Comparison of ENCODE assay signal across 8 cellular contexts in genomic region chr6:32952817-32953739, GRCh38. TPM values are rescaled to one million over a fixed set of nuclear protein-coding genes. Genes with fewer than 3 reads are reported as not detected.
A peak's percentile ranks its signal among the peaks of the same experiment; 100 is the strongest.
DNase-seq lines count a peak whose midpoint lies in the region; ATAC-seq and TF ChIP-seq lines count a peak whose summit lies in the region.

Gene HLA-DMA, minus strand, starts transcription at chr6:32953097. Its CDS starts 61 bp downstream, at chr6:32953036.

- no peak within 1 kb of the TSS for H3K4me3 ChIP-seq in kidney epithelial cell (ENCODE audit: low read depth, low read length)

- in situ Hi-C loops in GM13976 (cut with MboI; ENCODE audit: low sequenced_read_pairs, unreplicated experiment), result no loop called here

- POLR2A ChIA-PET in activated B cell treated with CpG ODN at 0.5 μM for 24 hours (lab: Charles Lee), result interaction anchor here (0.6 to 15.6 kb wide), 25 partner anchors 10 to 336 kb away, joined by 3 to 1101 read pairs (median 6); partner anchors contain the start of genes BRD2, HLA-DMB, HLA-DPB1 and PFDN6

- peaks cover 2% of the 10 kb centered on the region for H3K27me3 ChIP-seq in kidney epithelial cell (ENCODE audit: control insufficient read depth, insufficient read depth, low read length)

- intact Hi-C loops in activated B cell treated with CpG ODN at 0.5 μM for 24 hours (cut with micrococcal nuclease), result loop anchor here (1.0 to 2.0 kb wide), 7 partner anchors 8 to 68 kb away; no protein-coding TSS in a partner anchor

- CTCF ChIA-PET in activated B cell treated with CpG ODN at 0.5 μM for 24 hours (lab: Charles Lee), result interaction anchor here (0.7 to 6.9 kb wide), 27 partner anchors 10 to 196 kb away, joined by 3 to 99 read pairs (median 5); partner anchors contain the start of genes BRD2, HLA-DMB, TAP1 and TAP2

- peak; percentile 87 for DNase-seq in A172 (ENCODE audit: low spot score)
- DNase-seq in GM13976 (ENCODE audit: low spot score), result peak; percentile 76
- peak; percentile 16 for DNase-seq in NCI-H1694 (lab: John Stamatoyannopoulos, UW)
- DNase-seq in activated B cell treated with CpG ODN at 0.5 μM for 24 hours, result peak; percentile 65
- peak; percentile 37 to 42 for DNase-seq in cerebellar nuclear complex (lab: John Stamatoyannopoulos, UW)
- peak; percentile 81 for DNase-seq in kidney epithelial cell (ENCODE audit: low read depth)
- peak; percentile 77 for DNase-seq in stimulated activated CD4-positive, alpha-beta T cell treated with anti-CD3 and anti-CD28 coated beads, Interleukin-15, amount 100 ng/mL, for 24 hours

- peak within 1 kb of the TSS; percentile 97 for H3K27ac Mint-ChIP-seq in activated B cell treated with CpG ODN at 0.5 μM for 24 hours

- no peaks in the 10 kb centered on the region for H3K9me3 Mint-ChIP-seq in activated B cell treated with CpG ODN at 0.5 μM for 24 hours

- ATAC-seq in HG02763 (IDR thresholded peaks at IDR 0.05; ENCODE audit: unreplicated experiment) (peak; percentile 85), activated B cell treated with CpG ODN at 0.5 μM for 24 hours (ENCODE audit: low read depth) (peak; percentile 91)

- no peaks in the 10 kb centered on the region for H3K36me3 ChIP-seq in kidney epithelial cell (ENCODE audit: control insufficient read depth, insufficient read depth, low read length)

- H3K27me3 Mint-ChIP-seq in activated B cell treated with CpG ODN at 0.5 μM for 24 hours, result no peaks in the 10 kb centered on the region

- H3K4me1 Mint-ChIP-seq in activated B cell treated with CpG ODN at 0.5 μM for 24 hours, result peaks cover 85% of the 10 kb centered on the region

- TF ChIP-seq CTCF in GM13976 (IDR thresholded peaks at IDR 0.05; ENCODE audit: borderline replicate concordance, control extremely low read depth, extremely low read depth, insufficient read depth, missing control alignments) (peak; percentile 51), activated B cell treated with CpG ODN at 0.5 μM for 24 hours (IDR thresholded peaks at IDR 0.05) (no peak), kidney epithelial cell (IDR thresholded peaks at IDR 0.05; ENCODE audit: insufficient read depth, low read length, poor library complexity, severe bottlenecking) (peak; percentile 84)

- peak within 1 kb of the TSS; percentile 98 for H3K4me3 Mint-ChIP-seq in activated B cell treated with CpG ODN at 0.5 μM for 24 hours

- peaks cover 43% of the 10 kb centered on the region for H3K36me3 Mint-ChIP-seq in activated B cell treated with CpG ODN at 0.5 μM for 24 hours (ENCODE audit: low read depth)

RNA-seq across cellular contexts. Expression of gene HLA-DMA, which starts in this region (rescaled TPM):
- 0.78 and 1.2 TPM in 2 replicates for total RNA-seq in A172 (2014; rRNA removed; shearing (Covaris generic))
- total RNA-seq in activated B cell treated with CpG ODN at 0.5 μM for 24 hours (371 and 387 TPM in 2 replicates), kidney epithelial cell (1.6 and 4.7 TPM in 2 replicates)

Comparison
In these comparisons a context has a peak if more than half of its experiments do, and no peak if none do; other contexts are left out.
1. RNA of gene HLA-DMA (total RNA-seq): 371 to 387 TPM in activated B cell treated with CpG ODN at 0.5 μM for 24 hours; 1.6 to 4.7 TPM in kidney epithelial cell and 0.78 to 1.2 TPM in A172; every median in the first group is over 10 times any median in the second.
2. DNase-seq: peak in every context shown above with its lines; median percentile 87 in A172; 81 in kidney epithelial cell; 77 in stimulated activated CD4-positive, alpha-beta T cell treated with anti-CD3 and anti-CD28 coated beads, Interleukin-15, amount 100 ng/mL, for 24 hours; 76 in GM13976; 65 in activated B cell treated with CpG ODN at 0.5 μM for 24 hours; 40 in cerebellar nuclear complex; 16 in NCI-H1694.